Comparison of ENCODE assay signal across 17 cellular contexts in the genomic region with DNA sequence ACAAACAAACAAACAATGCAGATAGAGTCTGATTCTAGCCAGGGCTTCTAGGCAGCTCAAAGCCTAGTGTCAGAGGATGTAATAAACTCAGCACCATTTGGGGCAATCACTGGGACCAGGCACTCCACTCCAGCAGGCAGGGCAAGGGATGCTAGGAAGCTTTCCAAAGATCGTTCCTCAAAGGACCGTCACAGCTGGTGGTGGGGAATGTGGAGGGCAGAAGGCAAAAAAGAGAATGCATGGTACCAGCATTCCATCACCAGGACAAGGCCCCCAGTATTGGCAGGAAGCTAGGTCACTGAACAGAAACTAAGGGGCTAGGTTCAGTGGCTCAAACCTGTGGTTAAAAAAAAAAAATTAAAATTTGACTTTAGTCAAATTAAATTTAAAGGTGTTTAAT.
"Had no signal": no experiment of that assay in that cellular context is flagged by ENCODE, and none has a peak within 500 bp of the region (broad histone marks: within the 10 kb centered on the region; RNA-seq: fewer than 3 reads in every experiment).

No MANE protein-coding gene starts in this region.

- H3K27me3 ChIP-seq: heart left ventricle, sigmoid colon, thyroid gland, upper lobe of right lung had no signal

- DNase-seq: activated gamma-delta T cell; activated naive CD4-positive, alpha-beta T cell treated with anti-CD3 and anti-CD28 coated beads, Interleukin-2, amount 50 U/mL, for 16 hours; activated naive CD8-positive, alpha-beta T cell treated with anti-CD3 and anti-CD28 coated beads, Interleukin-2, amount 50 U/mL, for 24 hours; activated T-cell treated with anti-CD3 and anti-CD28 coated beads, Interleukin-2, amount 50 U/mL, for 72 hours; heart left ventricle; left cardiac atrium; naive thymus-derived CD4-positive, alpha-beta T cell; retina; sigmoid colon; stimulated activated CD4-positive, alpha-beta T cell treated with anti-CD3 and anti-CD28 coated beads, Interleukin-15, amount 100 ng/mL, for 24 hours; stimulated activated naive CD4-positive, alpha-beta T cell; T-helper 1 cell; thyroid gland; upper lobe of right lung had no signal

- ATAC-seq: activated naive CD8-positive, alpha-beta T cell treated with anti-CD3 and anti-CD28 coated beads, Interleukin-2, amount 50 U/mL, for 24 hours; activated T-cell treated with anti-CD3 and anti-CD28 coated beads, Interleukin-2, amount 50 U/mL, for 72 hours; left cardiac atrium had no signal

- H3K36me3 ChIP-seq: heart left ventricle, sigmoid colon, thyroid gland, upper lobe of right lung had no signal

- H3K4me2 ChIP-seq: smooth muscle cell had no signal

- H3K4me3 Mint-ChIP-seq: activated naive CD8-positive, alpha-beta T cell treated with anti-CD3 and anti-CD28 coated beads, Interleukin-2, amount 50 U/mL, for 24 hours; activated T-cell treated with anti-CD3 and anti-CD28 coated beads, Interleukin-2, amount 50 U/mL, for 72 hours; brain; naive thymus-derived CD4-positive, alpha-beta T cell had no signal

- H3K36me3 Mint-ChIP-seq: brain had no signal

- H3K4me3 ChIP-seq: heart left ventricle, sigmoid colon, smooth muscle cell, thyroid gland, upper lobe of right lung had no signal

- H3K27ac Mint-ChIP-seq: activated naive CD8-positive, alpha-beta T cell treated with anti-CD3 and anti-CD28 coated beads, Interleukin-2, amount 50 U/mL, for 24 hours; activated T-cell treated with anti-CD3 and anti-CD28 coated beads, Interleukin-2, amount 50 U/mL, for 72 hours; progenitor cell of endocrine pancreas had no signal

- H3K27me3 Mint-ChIP-seq: activated naive CD8-positive, alpha-beta T cell treated with anti-CD3 and anti-CD28 coated beads, Interleukin-2, amount 50 U/mL, for 24 hours; naive thymus-derived CD4-positive, alpha-beta T cell; progenitor cell of endocrine pancreas had no signal

- H3K27ac ChIP-seq: heart left ventricle, sigmoid colon, thyroid gland, upper lobe of right lung had no signal

- H3K9me3 ChIP-seq: heart left ventricle, sigmoid colon, thyroid gland, upper lobe of right lung had no signal

- H3K9me3 Mint-ChIP-seq: activated naive CD8-positive, alpha-beta T cell treated with anti-CD3 and anti-CD28 coated beads, Interleukin-2, amount 50 U/mL, for 24 hours; activated T-cell treated with anti-CD3 and anti-CD28 coated beads, Interleukin-2, amount 50 U/mL, for 72 hours; brain; naive thymus-derived CD4-positive, alpha-beta T cell had no signal
